In the genomic region with DNA sequence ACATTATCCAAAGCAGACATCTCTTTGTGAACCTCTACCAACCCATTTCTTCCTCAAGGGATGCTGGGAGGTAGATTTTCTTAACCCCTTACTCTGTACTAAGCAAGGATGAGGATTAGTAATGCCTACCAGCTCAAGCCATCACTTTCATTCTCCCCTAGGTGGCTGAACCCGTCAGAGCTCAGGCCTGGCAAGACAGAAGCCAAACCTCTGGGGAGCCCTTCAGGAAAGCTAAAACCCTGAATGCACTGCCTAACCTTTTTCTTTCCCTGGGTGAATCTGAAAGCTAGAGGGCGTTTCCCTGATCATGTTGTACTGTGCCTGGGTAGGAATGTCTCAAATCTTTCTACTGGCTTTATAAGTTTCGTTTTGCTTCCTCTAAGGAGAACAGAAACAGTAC, we compare ENCODE assay signal across 2 cellular contexts.
TF ChIP-seq lines count a peak whose summit lies in the region.

No MANE protein-coding gene starts in this region.

TF ChIP-seq in GM23338, 12 proteins besides CTCF, POLR2A, EP300 and RAD21 (continued from another document):
- TF ChIP-seq, protein P1, sequence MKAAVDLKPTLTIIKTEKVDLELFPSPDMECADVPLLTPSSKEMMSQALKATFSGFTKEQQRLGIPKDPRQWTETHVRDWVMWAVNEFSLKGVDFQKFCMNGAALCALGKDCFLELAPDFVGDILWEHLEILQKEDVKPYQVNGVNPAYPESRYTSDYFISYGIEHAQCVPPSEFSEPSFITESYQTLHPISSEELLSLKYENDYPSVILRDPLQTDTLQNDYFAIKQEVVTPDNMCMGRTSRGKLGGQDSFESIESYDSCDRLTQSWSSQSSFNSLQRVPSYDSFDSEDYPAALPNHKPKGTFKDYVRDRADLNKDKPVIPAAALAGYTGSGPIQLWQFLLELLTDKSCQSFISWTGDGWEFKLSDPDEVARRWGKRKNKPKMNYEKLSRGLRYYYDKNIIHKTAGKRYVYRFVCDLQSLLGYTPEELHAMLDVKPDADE (IDR thresholded peaks at IDR 0.05), result no peak
- no peak for TF ChIP-seq CREB1 (CRISPR knock-in tag; IDR thresholded peaks at IDR 0.05; ENCODE audit: low read depth)
- no peak for TF ChIP-seq JUNB (IDR thresholded peaks at IDR 0.05; ENCODE audit: unreplicated experiment)

TF ChIP-seq in H1, 55 proteins besides CTCF, POLR2A, EP300 and RAD21 (continued from another document):
- TF ChIP-seq, protein P2, sequence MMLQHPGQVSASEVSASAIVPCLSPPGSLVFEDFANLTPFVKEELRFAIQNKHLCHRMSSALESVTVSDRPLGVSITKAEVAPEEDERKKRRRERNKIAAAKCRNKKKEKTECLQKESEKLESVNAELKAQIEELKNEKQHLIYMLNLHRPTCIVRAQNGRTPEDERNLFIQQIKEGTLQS (IDR thresholded peaks at IDR 0.05; ENCODE audit: insufficient read depth, low read depth, low read length), result no peak
- TF ChIP-seq MAFK (IDR thresholded peaks at IDR 0.05; ENCODE audit: low read depth, low read length) (no peak), BRCA1 (IDR thresholded peaks at IDR 0.05; ENCODE audit: low read depth, low read length) (no peak), HDAC6 (IDR thresholded peaks at IDR 0.05; ENCODE audit: low read depth, low read length) (no peak), SP4 (IDR thresholded peaks at IDR 0.05; ENCODE audit: low read length) (no peak), EGR1 (IDR thresholded peaks at IDR 0.05; ENCODE audit: borderline replicate concordance, low read depth, low read length) (no peak)
- TF ChIP-seq, protein P3, sequence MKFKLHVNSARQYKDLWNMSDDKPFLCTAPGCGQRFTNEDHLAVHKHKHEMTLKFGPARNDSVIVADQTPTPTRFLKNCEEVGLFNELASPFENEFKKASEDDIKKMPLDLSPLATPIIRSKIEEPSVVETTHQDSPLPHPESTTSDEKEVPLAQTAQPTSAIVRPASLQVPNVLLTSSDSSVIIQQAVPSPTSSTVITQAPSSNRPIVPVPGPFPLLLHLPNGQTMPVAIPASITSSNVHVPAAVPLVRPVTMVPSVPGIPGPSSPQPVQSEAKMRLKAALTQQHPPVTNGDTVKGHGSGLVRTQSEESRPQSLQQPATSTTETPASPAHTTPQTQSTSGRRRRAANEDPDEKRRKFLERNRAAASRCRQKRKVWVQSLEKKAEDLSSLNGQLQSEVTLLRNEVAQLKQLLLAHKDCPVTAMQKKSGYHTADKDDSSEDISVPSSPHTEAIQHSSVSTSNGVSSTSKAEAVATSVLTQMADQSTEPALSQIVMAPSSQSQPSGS (IDR thresholded peaks at IDR 0.05; ENCODE audit: low read length), result no peak
